Comparison of ENCODE assay signal across 18 cellular contexts in the genomic region with DNA sequence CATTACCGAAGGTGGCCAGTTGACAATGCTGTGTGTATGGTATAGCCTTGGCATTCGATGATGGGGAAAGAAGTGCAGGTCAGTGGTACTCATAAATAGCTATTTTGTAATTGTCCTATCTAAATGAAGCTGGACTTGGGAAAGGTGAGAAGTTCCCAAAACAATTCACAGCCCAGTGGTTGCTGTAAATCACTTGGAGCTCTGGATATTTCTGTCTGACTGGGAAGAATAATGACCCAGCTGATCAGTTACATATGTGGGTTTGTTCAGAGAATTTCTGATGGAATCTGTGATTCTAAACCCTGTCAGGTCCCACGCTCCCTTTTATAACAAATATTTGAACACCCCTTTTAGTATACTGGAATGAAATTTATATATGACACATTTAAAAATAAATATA.
"Had no signal": no experiment of that assay in that cellular context is flagged by ENCODE, and none has a peak within 500 bp of the region (broad histone marks: within the 10 kb centered on the region; RNA-seq: fewer than 3 reads in every experiment).

No MANE protein-coding gene starts in this region.

- H3K36me3 ChIP-seq: gastroesophageal sphincter, neutrophil, right atrium auricular region, sigmoid colon, tibial nerve had no signal

- H3K27me3 ChIP-seq: gastroesophageal sphincter, neutrophil, right atrium auricular region, sigmoid colon, testis, tibial nerve had no signal

- H3K4me1 ChIP-seq: gastroesophageal sphincter, right atrium auricular region, testis, tibial nerve had no signal

- DNase-seq: effector CD4-positive, alpha-beta T cell; endodermal cell; erythroblast; left colon; mesendoderm; naive B cell; sigmoid colon; stimulated activated CD4-positive, alpha-beta T cell treated with anti-CD3 and anti-CD28 coated beads, Interleukin-2, amount 100 ng/mL, for 24 hours; stimulated activated CD4-positive, alpha-beta T cell treated with anti-CD3 and anti-CD28 coated beads, Interleukin-4, amount 100 ng/mL, for 4 hours; stimulated activated naive B cell treated with anti-CD40 and anti-IgM and Interleukin-4, amounts not matched to agents 10 μg/mL and 1 μg/mL and 100 μg/mL, for 72 hours; stimulated activated naive CD8-positive, alpha-beta T cell treated with anti-CD3 and anti-CD28 coated beads, Interleukin-15, amount 100 ng/mL, for 72 hours; testis had no signal

- H3K4me3 Mint-ChIP-seq: endodermal cell; naive B cell; stimulated activated naive B cell treated with anti-CD40 and anti-IgM and Interleukin-4, amounts not matched to agents 10 μg/mL and 1 μg/mL and 100 μg/mL, for 72 hours; stimulated activated naive CD8-positive, alpha-beta T cell treated with anti-CD3 and anti-CD28 coated beads, Interleukin-15, amount 100 ng/mL, for 72 hours had no signal

- H3K36me3 Mint-ChIP-seq: naive B cell; stimulated activated naive B cell treated with anti-CD40 and anti-IgM and Interleukin-4, amounts not matched to agents 10 μg/mL and 1 μg/mL and 100 μg/mL, for 72 hours had no signal

- H3K4me1 Mint-ChIP-seq: naive B cell; stimulated activated naive B cell treated with anti-CD40 and anti-IgM and Interleukin-4, amounts not matched to agents 10 μg/mL and 1 μg/mL and 100 μg/mL, for 72 hours; stimulated activated naive CD8-positive, alpha-beta T cell treated with anti-CD3 and anti-CD28 coated beads, Interleukin-15, amount 100 ng/mL, for 72 hours had no signal

- H3K27ac ChIP-seq: coronary artery, gastroesophageal sphincter, neutrophil, right atrium auricular region, sigmoid colon, skin epidermis, testis, tibial nerve had no signal

- H3K9me3 Mint-ChIP-seq: stimulated activated naive B cell treated with anti-CD40 and anti-IgM and Interleukin-4, amounts not matched to agents 10 μg/mL and 1 μg/mL and 100 μg/mL, for 72 hours had no signal

- H3K9me3 ChIP-seq: neutrophil, sigmoid colon, testis had no signal

- H3K27me3 Mint-ChIP-seq: naive B cell; stimulated activated naive B cell treated with anti-CD40 and anti-IgM and Interleukin-4, amounts not matched to agents 10 μg/mL and 1 μg/mL and 100 μg/mL, for 72 hours had no signal

- H3K27ac Mint-ChIP-seq: endodermal cell; naive B cell; stimulated activated naive B cell treated with anti-CD40 and anti-IgM and Interleukin-4, amounts not matched to agents 10 μg/mL and 1 μg/mL and 100 μg/mL, for 72 hours; stimulated activated naive CD8-positive, alpha-beta T cell treated with anti-CD3 and anti-CD28 coated beads, Interleukin-15, amount 100 ng/mL, for 72 hours had no signal

- H3K4me3 ChIP-seq: coronary artery, gastroesophageal sphincter, right atrium auricular region, sigmoid colon, skin epidermis, testis, tibial nerve had no signal
